ENCODE assay signal across 1 cellular context in genomic region chr1:178632619-178633018, GRCh38.
TF ChIP-seq lines count a peak whose summit lies in the region.

No MANE protein-coding gene starts in this region.

TF ChIP-seq in IMR-90, 13 proteins besides CTCF, POLR2A, EP300 and RAD21 (continued from another document):
- TF ChIP-seq USF2 (IDR thresholded peaks at IDR 0.05; ENCODE audit: low read depth, low read length) (no peak), NFE2L2 (IDR thresholded peaks at IDR 0.05; ENCODE audit: low read depth, low read length) (no peak), ELK1 (IDR thresholded peaks at IDR 0.05; ENCODE audit: borderline replicate concordance, low read depth, low read length) (no peak), CEBPB (IDR thresholded peaks at IDR 0.05; ENCODE audit: low read depth, low read length) (no peak), BHLHE40 (IDR thresholded peaks at IDR 0.05; ENCODE audit: low read depth, low read length) (no peak), MXI1 (IDR thresholded peaks at IDR 0.05; ENCODE audit: borderline replicate concordance, low read depth, low read length) (no peak)
